In genomic region chr12:96425321-96425720, GRCh38 we compare ENCODE assay signal across 10 cellular contexts. TPM values are rescaled to one million over a fixed set of nuclear protein-coding genes. Genes with fewer than 3 reads are reported as not detected.
A peak's percentile ranks its signal among the peaks of the same experiment; 100 is the strongest.
DNase-seq lines count a peak whose midpoint lies in the region; ATAC-seq and TF ChIP-seq lines count a peak whose summit lies in the region.
"Had no signal": no experiment of that assay in that cellular context is flagged by ENCODE, and none has a peak within 500 bp of the region (broad histone marks: within the 10 kb centered on the region; RNA-seq: fewer than 3 reads in every experiment).

No MANE protein-coding gene starts in this region.

- H3K4me1 ChIP-seq in osteoblast (ENCODE audit: insufficient read depth, low read length) (peaks cover 53% of the 10 kb centered on the region), heart left ventricle (peaks cover 0 to 46% (median 5%) of the 10 kb centered on the region in 12 donors), testis (no peaks in the 10 kb centered on the region)

- 71 to 88% (median 82%) methylated on average over 3 of the region's 3 CpGs for WGBS in heart left ventricle, 4 donors
- WGBS in testis, 2 donors = 83 to 90% methylated on average over 3 of the region's 3 CpGs

- no peaks in the 10 kb centered on the region for H3K9me3 Mint-ChIP-seq in activated CD4-positive, alpha-beta memory T cell treated with anti-CD3 and anti-CD28 coated beads, Interleukin-2, amount 10 ng/mL, durations not matched to agents 7 days and 5 days

- H3K79me2 ChIP-seq in osteoblast (ENCODE audit: insufficient read depth, low read length) = peaks cover 5% of the 10 kb centered on the region

- H3K9me3 ChIP-seq in osteoblast (ENCODE audit: low read depth, low read length) (no peaks in the 10 kb centered on the region), heart left ventricle (no peaks in the 10 kb centered on the region), testis (no peaks in the 10 kb centered on the region)

- peaks cover 8% of the 10 kb centered on the region for H3K27me3 Mint-ChIP-seq in activated CD4-positive, alpha-beta memory T cell treated with anti-CD3 and anti-CD28 coated beads, Interleukin-2, amount 10 ng/mL, durations not matched to agents 7 days and 5 days

- peak; percentile 58 for DNase-seq in activated CD4-positive, alpha-beta memory T cell treated with anti-CD3 and anti-CD28 coated beads, Interleukin-2, amount 10 ng/mL, durations not matched to agents 7 days and 5 days
- DNase-seq in osteoblast (ENCODE audit: insufficient read length, low spot score, missing footprints) = peak; percentile 58
- no peak for DNase-seq in HEK293T (ENCODE audit: extremely low spot score)
- DNase-seq in heart left ventricle = no peak
- no peak for DNase-seq in NCI-H510A treated with DMSO at 0.1 percent for 48 hours (lab: John Stamatoyannopoulos, UW)
- DNase-seq in testis = no peak
- DNase-seq: hippocampal formation had no signal

- intact Hi-C loops in heart left ventricle (cut with DNase I) = no loop called here
- intact Hi-C loops in testis (cut with DNase I; ENCODE audit: low total_unique reads) = no loop called here

- peak overlapping the region; percentile 39 for H3K4me3 ChIP-seq in osteoblast (ENCODE audit: insufficient read depth, low read length)
- no peak overlapping the region for H3K4me3 ChIP-seq in heart left ventricle
- H3K4me3 ChIP-seq in testis = no peak overlapping the region

- H3K36me3 Mint-ChIP-seq in activated CD4-positive, alpha-beta memory T cell treated with anti-CD3 and anti-CD28 coated beads, Interleukin-2, amount 10 ng/mL, durations not matched to agents 7 days and 5 days (ENCODE audit: low read depth) = peaks cover 3% of the 10 kb centered on the region

- POLR2A ChIA-PET in activated CD4-positive, alpha-beta memory T cell treated with anti-CD3 and anti-CD28 coated beads, Interleukin-2, amount 10 ng/mL, durations not matched to agents 7 days and 5 days (lab: Charles Lee) = interaction anchor here (1.0 to 2.0 kb wide), 4 partner anchors 9 to 65 kb away, joined by 3 to 7 read pairs (median 4); partner anchors contain the start of gene CDK17
- POLR2A ChIA-PET in HEK293T (lab: Yijun Ruan, JAX) = no interaction called here

- peak overlapping the region; percentile 71 for H3K4me2 ChIP-seq in osteoblast (ENCODE audit: insufficient read depth, low read length)

- H3K36me3 ChIP-seq in osteoblast (ENCODE audit: insufficient read depth, low read length) (peaks cover 4% of the 10 kb centered on the region), heart left ventricle (no peaks in the 10 kb centered on the region), testis (ENCODE audit: low read depth, missing control alignments) (no peaks in the 10 kb centered on the region)

- H3K27me3 ChIP-seq in osteoblast (ENCODE audit: insufficient read depth, low read length) (no peaks in the 10 kb centered on the region), heart left ventricle (no peaks in the 10 kb centered on the region), testis (no peaks in the 10 kb centered on the region)

- peaks cover 62% of the 10 kb centered on the region for H3K4me1 Mint-ChIP-seq in activated CD4-positive, alpha-beta memory T cell treated with anti-CD3 and anti-CD28 coated beads, Interleukin-2, amount 10 ng/mL, durations not matched to agents 7 days and 5 days

- H2AFZ ChIP-seq in osteoblast (ENCODE audit: low read length) = no peak overlapping the region

- CTCF ChIA-PET in activated CD4-positive, alpha-beta memory T cell treated with anti-CD3 and anti-CD28 coated beads, Interleukin-2, amount 10 ng/mL, durations not matched to agents 7 days and 5 days (lab: Charles Lee) = interaction anchor here (1.0 kb wide), 1 partner anchor 79 kb away, joined by 3 read pairs; no protein-coding TSS in a partner anchor
- CTCF ChIA-PET in HEK293T (lab: Yijun Ruan, JAX) = no interaction called here

- peak overlapping the region; percentile 36 for H3K27ac Mint-ChIP-seq in activated CD4-positive, alpha-beta memory T cell treated with anti-CD3 and anti-CD28 coated beads, Interleukin-2, amount 10 ng/mL, durations not matched to agents 7 days and 5 days

- H3K27ac ChIP-seq in osteoblast (ENCODE audit: low read depth, low read length) (peak overlapping the region; percentile 100), heart left ventricle (no peak overlapping the region), testis (no peak overlapping the region)

- TF ChIP-seq POLR2A in heart left ventricle (IDR thresholded peaks at IDR 0.05) (no peak), testis (IDR thresholded peaks at IDR 0.05) (no peak)

- TF ChIP-seq CTCF in osteoblast (IDR thresholded peaks at IDR 0.05; ENCODE audit: extremely low read depth, low read depth, low read length) (no peak), heart left ventricle (IDR thresholded peaks at IDR 0.05) (no peak), testis (IDR thresholded peaks at IDR 0.05) (no peak)

- H4K20me1 ChIP-seq in osteoblast (ENCODE audit: insufficient read depth, low read length) = no peaks in the 10 kb centered on the region

- H3K4me3 Mint-ChIP-seq in activated CD4-positive, alpha-beta memory T cell treated with anti-CD3 and anti-CD28 coated beads, Interleukin-2, amount 10 ng/mL, durations not matched to agents 7 days and 5 days = no peak overlapping the region

- ATAC-seq in GM18867 (IDR thresholded peaks at IDR 0.05; ENCODE audit: unreplicated experiment) (peak; percentile 81), HG03135 (IDR thresholded peaks at IDR 0.05; ENCODE audit: unreplicated experiment) (peak; percentile 57), heart left ventricle (no peak)
- ATAC-seq: HCT116 had no signal

TF ChIP-seq in HEK293T, 16 proteins besides CTCF, POLR2A, EP300 and RAD21:
- TF ChIP-seq ZNF384 (IDR thresholded peaks at IDR 0.05) (no peak), SUZ12 (IDR thresholded peaks at IDR 0.05) (no peak), ELF4 (IDR thresholded peaks at IDR 0.05) (no peak), HDGF (IDR thresholded peaks at IDR 0.05; ENCODE audit: borderline replicate concordance) (no peak)

RNA-seq across cellular contexts. Expression of gene CDK17, which starts 25.1 kb away (rescaled TPM):
- total RNA-seq in activated CD4-positive, alpha-beta memory T cell treated with anti-CD3 and anti-CD28 coated beads, Interleukin-2, amount 10 ng/mL, durations not matched to agents 7 days and 5 days = 10 to 100 TPM; 41.5 to 42.5 TPM
- total RNA-seq in osteoblast (64.8 and 68.0 TPM in 2 replicates), heart left ventricle (10 to 100 TPM; 14.3 to 31.7 (median 23.1) TPM), testis (10 to 100 TPM; 91.5 to 100.0 TPM)
- polyA plus RNA-seq in heart left ventricle (10 to 100 TPM in 1 of 2 donors, 1 to 10 TPM in 1; 6.7 to 14.5 TPM), testis (ENCODE audit: insufficient read depth, low read depth, low replicate concordance) (40.7 TPM)

Comparison
In these comparisons a context has a peak if more than half of its experiments do, and no peak if none do; other contexts are left out.
1. ATAC-seq: peak in GM18867 (single experiment) and HG03135 (single experiment); none in heart left ventricle (0 of 4).
2. DNase-seq: peak in activated CD4-positive, alpha-beta memory T cell treated with anti-CD3 and anti-CD28 coated beads, Interleukin-2, amount 10 ng/mL, durations not matched to agents 7 days and 5 days (single experiment) and osteoblast (single experiment); none in HEK293T (single experiment), heart left ventricle (0 of 5), NCI-H510A treated with DMSO at 0.1 percent for 48 hours (single experiment) and testis (single experiment).